ENCODE assay signal across 11 cellular contexts in genomic region chr12:1933342-1933992, GRCh38. TPM values are rescaled to one million over a fixed set of nuclear protein-coding genes. Genes with fewer than 3 reads are reported as not detected.
A peak's percentile ranks its signal among the peaks of the same experiment; 100 is the strongest.
DNase-seq lines count a peak whose midpoint lies in the region; ATAC-seq and TF ChIP-seq lines count a peak whose summit lies in the region.
"Had no signal": no experiment of that assay in that cellular context is flagged by ENCODE, and none has a peak within 500 bp of the region (broad histone marks: within the 10 kb centered on the region; RNA-seq: fewer than 3 reads in every experiment).

No MANE protein-coding gene starts in this region.

- no peak overlapping the region for H3K27ac ChIP-seq in colonic mucosa

- no peaks in the 10 kb centered on the region for H3K36me3 ChIP-seq in colonic mucosa

- TF ChIP-seq CTCF in colonic mucosa (IDR thresholded peaks at IDR 0.05) = no peak
- TF ChIP-seq CTCF in retinal pigment epithelial cell (conservative IDR thresholded peaks at IDR 0.05; ENCODE audit: low read depth, low read length) = peak; percentile 3

- ATAC-seq in GM18511 (IDR thresholded peaks at IDR 0.05; ENCODE audit: unreplicated experiment) (peak; percentile 56), HG03520 (IDR thresholded peaks at IDR 0.05; ENCODE audit: unreplicated experiment) (peak; percentile 48), HG02642 (IDR thresholded peaks at IDR 0.05; ENCODE audit: poor library complexity, unreplicated experiment) (no peak)

- H3K9ac ChIP-seq in colonic mucosa (ENCODE audit: low read depth in 2 of 2, low read length in 2 of 2) = no peak overlapping the region

- no peaks in the 10 kb centered on the region for H3K27me3 ChIP-seq in colonic mucosa

- DNase-seq in colonic mucosa (peak; percentile 16), retinal pigment epithelial cell (ENCODE audit: low read depth) (no peak), NCI-H2081 (lab: John Stamatoyannopoulos, UW) (no peak), HCEC 1CT (no peak), HPDE6-E6E7 (ENCODE audit: extremely low spot score) (no peak)
- DNase-seq: GF-D8, mesendoderm, NCI-H526 had no signal

- no peaks in the 10 kb centered on the region for H3K9me3 ChIP-seq in colonic mucosa

- no peaks in the 10 kb centered on the region for H3K4me1 ChIP-seq in colonic mucosa

- intact Hi-C loops in colonic mucosa (cut with DNase I) = loop anchor here (5.0 kb wide), 1 partner anchor 286 kb away; no protein-coding TSS in a partner anchor

- H3K4me3 ChIP-seq in colonic mucosa = no peak overlapping the region
- H3K4me3 ChIP-seq in retinal pigment epithelial cell (ENCODE audit: low read length) = no peak overlapping the region

RNA-seq across cellular contexts. Expression of gene CACNA2D4, which starts 15.0 kb away (rescaled TPM):
- 1 to 10 TPM; 3.3 to 3.7 TPM for total RNA-seq in colonic mucosa
